In genomic region chr6:129696843-129697242, GRCh38 we compare ENCODE assay signal across 2 cellular contexts.
TF ChIP-seq lines count a peak whose summit lies in the region.

No MANE protein-coding gene starts in this region.

TF ChIP-seq in IMR-90, 13 proteins besides CTCF, POLR2A, EP300 and RAD21:
- TF ChIP-seq NFE2L2 (IDR thresholded peaks at IDR 0.05; ENCODE audit: low read depth, low read length) = no peak
TF ChIP-seq in IMR-90: peak in this region for 0.

TF ChIP-seq in K562, 482 proteins besides CTCF, POLR2A, EP300 and RAD21 (continues in another document):
- TF ChIP-seq ZFP30 (CRISPR knock-in tag; IDR thresholded peaks at IDR 0.05; ENCODE audit: borderline replicate concordance) (no peak), ZNF644 (tag; IDR thresholded peaks at IDR 0.05; ENCODE audit: low read depth) (no peak), PML (IDR thresholded peaks at IDR 0.05; ENCODE audit: low read length) (no peak), ZEB2 (IDR thresholded peaks at IDR 0.05) (0 out of 2 replicates have a peak, but pooled peaks have one; percentile 36), KLF6 (CRISPR knock-in tag; IDR thresholded peaks at IDR 0.05; ENCODE audit: borderline replicate concordance) (no peak), KLF13 (tag; IDR thresholded peaks at IDR 0.05; ENCODE audit: borderline replicate concordance, low read depth) (no peak), CBFA2T2 (conservative IDR thresholded peaks at IDR 0.05) (0 out of 2 replicates have a peak, but pooled peaks have one; percentile 19), NRF1 (conservative IDR thresholded peaks at IDR 0.05 in 1 of 2, IDR thresholded peaks at IDR 0.05 in 1 of 2) (no peak), AFF4 (CRISPR knock-in tag; IDR thresholded peaks at IDR 0.05) (no peak), HMBOX1 (IDR thresholded peaks at IDR 0.05) (0 out of 2 replicates have a peak, but pooled peaks have one; percentile 27), KLF10 (CRISPR knock-in tag; IDR thresholded peaks at IDR 0.05) (no peak), ETS1 (conservative IDR thresholded peaks at IDR 0.05; ENCODE audit: control insufficient read depth, low read depth, low read length) (no peak), ZNF311 (CRISPR knock-in tag; IDR thresholded peaks at IDR 0.05) (no peak), ATF3 (IDR thresholded peaks at IDR 0.05) (0 out of 2 replicates have a peak, but pooled peaks have one; percentile 14), ATF3 (CRISPR knock-in tag; conservative IDR thresholded peaks at IDR 0.05) (no peak), CCAR2 (IDR thresholded peaks at IDR 0.05; ENCODE audit: low read depth, low read length) (no peak), NR2C2 (CRISPR knock-in tag; IDR thresholded peaks at IDR 0.05) (no peak), NR2C2 (tag; IDR thresholded peaks at IDR 0.05) (peak; percentile 31; the same call in 1 of the 2 replicates), SMAD1 (IDR thresholded peaks at IDR 0.05; ENCODE audit: low read depth, low read length, partially characterized antibody) (no peak), PRDM10 (IDR thresholded peaks at IDR 0.05; ENCODE audit: partially characterized antibody) (peak; percentile 49), DPF2 (IDR thresholded peaks at IDR 0.05) (0 out of 2 replicates have a peak, but pooled peaks have one; percentile 12), ZNF655 (CRISPR knock-in tag; IDR thresholded peaks at IDR 0.05) (no peak), CTBP1 (IDR thresholded peaks at IDR 0.05; ENCODE audit: borderline replicate concordance) (peak; percentile 52; the same call in 1 of the 2 replicates), LEF1 (IDR thresholded peaks at IDR 0.05) (no peak), ZNF589 (CRISPR knock-in tag; IDR thresholded peaks at IDR 0.05; ENCODE audit: low read depth) (peak; percentile 42; the same call in 1 of the 2 replicates), TSHZ1 (CRISPR knock-in tag; IDR thresholded peaks at IDR 0.05) (no peak), SIN3B (IDR thresholded peaks at IDR 0.05; ENCODE audit: low read depth) (no peak), ZNF561 (CRISPR knock-in tag; conservative IDR thresholded peaks at IDR 0.05) (no peak), CBFA2T3 (IDR thresholded peaks at IDR 0.05) (peak; percentile 52), DMBX1 (CRISPR knock-in tag; IDR thresholded peaks at IDR 0.05; ENCODE audit: borderline replicate concordance) (no peak), E2F4 (CRISPR knock-in tag; IDR thresholded peaks at IDR 0.05; ENCODE audit: low read depth) (no peak), MXD1 (CRISPR knock-in tag; IDR thresholded peaks at IDR 0.05; ENCODE audit: borderline replicate concordance, poor library complexity, severe bottlenecking) (no peak), ZNF764 (CRISPR knock-in tag; IDR thresholded peaks at IDR 0.05; ENCODE audit: low read depth) (no peak), HMGN3 (IDR thresholded peaks at IDR 0.05; ENCODE audit: borderline replicate concordance, extremely low read depth, insufficient read length, low read depth, low read length) (no peak), SAP30 (IDR thresholded peaks at IDR 0.05; ENCODE audit: borderline replicate concordance, insufficient read depth, low read depth, low read length, poor library complexity, severe bottlenecking) (no peak), TBP (optimal IDR thresholded peaks at IDR 0.05; ENCODE audit: low read depth, low read length) (no peak), JUN (IDR thresholded peaks at IDR 0.05; ENCODE audit: borderline replicate concordance, low read depth, low read length) (no peak), JUN (CRISPR knock-in tag; IDR thresholded peaks at IDR 0.05; ENCODE audit: borderline replicate concordance) (no peak), TCF15 (CRISPR knock-in tag; IDR thresholded peaks at IDR 0.05) (no peak), CREM (IDR thresholded peaks at IDR 0.05; ENCODE audit: low read depth) (peak; percentile 19; the same call in 1 of the 2 replicates), CEBPB (tag; IDR thresholded peaks at IDR 0.05) (no peak), ZFX (CRISPR knock-in tag; IDR thresholded peaks at IDR 0.05) (no peak), EP400 (IDR thresholded peaks at IDR 0.05) (no peak), ZNF699 (CRISPR knock-in tag; IDR thresholded peaks at IDR 0.05; ENCODE audit: insufficient replicate concordance) (no peak), ZNF133 (CRISPR knock-in tag; IDR thresholded peaks at IDR 0.05) (no peak)
